Comparison of ENCODE assay signal across 2 cellular contexts in the genomic region with DNA sequence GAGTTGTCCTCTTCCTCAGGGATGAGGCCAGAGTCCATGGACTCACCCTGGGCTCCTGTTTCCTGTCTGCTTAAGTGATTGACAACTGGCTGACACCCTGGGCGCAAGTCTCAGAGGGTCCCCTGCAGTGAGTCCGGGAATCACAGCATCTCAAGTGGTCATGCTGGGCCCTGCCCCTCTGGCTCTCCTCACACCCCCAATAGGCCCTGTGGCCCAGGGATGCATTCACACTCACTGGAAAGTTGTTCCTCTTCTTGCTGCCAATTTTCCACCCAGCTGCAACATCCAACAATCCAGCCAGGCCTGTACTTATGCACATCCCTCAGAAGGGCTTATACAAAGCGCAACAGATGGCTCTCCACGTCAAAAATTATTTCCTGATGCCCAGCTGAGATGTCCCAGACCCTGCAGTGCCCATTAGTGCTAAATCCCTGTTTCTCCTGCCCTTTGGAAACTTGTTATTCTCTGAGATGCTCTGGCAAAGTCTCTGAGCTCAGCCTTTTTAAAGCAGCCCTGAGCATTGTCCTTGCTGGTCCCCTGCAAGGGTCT.
TF ChIP-seq lines count a peak whose summit lies in the region.

No MANE protein-coding gene starts in this region.

TF ChIP-seq in SK-N-SH, 30 proteins besides CTCF, POLR2A, EP300 and RAD21 (continues in another document):
- TF ChIP-seq RFX5 (IDR thresholded peaks at IDR 0.05; ENCODE audit: low read length): no peak; the same call in 1 of the 2 replicates
- TF ChIP-seq RXRA (IDR thresholded peaks at IDR 0.05; ENCODE audit: borderline replicate concordance, low read depth): peak; percentile 41; the same call in 1 of the 2 replicates
- TF ChIP-seq RCOR1 (IDR thresholded peaks at IDR 0.05; ENCODE audit: low read length): peak; percentile 98
- TF ChIP-seq GATA2 (CRISPR knock-in tag; IDR thresholded peaks at IDR 0.05): peak; percentile 57
- TF ChIP-seq FOSL2 (IDR thresholded peaks at IDR 0.05; ENCODE audit: borderline replicate concordance, low read depth): no peak
- TF ChIP-seq, protein P1, sequence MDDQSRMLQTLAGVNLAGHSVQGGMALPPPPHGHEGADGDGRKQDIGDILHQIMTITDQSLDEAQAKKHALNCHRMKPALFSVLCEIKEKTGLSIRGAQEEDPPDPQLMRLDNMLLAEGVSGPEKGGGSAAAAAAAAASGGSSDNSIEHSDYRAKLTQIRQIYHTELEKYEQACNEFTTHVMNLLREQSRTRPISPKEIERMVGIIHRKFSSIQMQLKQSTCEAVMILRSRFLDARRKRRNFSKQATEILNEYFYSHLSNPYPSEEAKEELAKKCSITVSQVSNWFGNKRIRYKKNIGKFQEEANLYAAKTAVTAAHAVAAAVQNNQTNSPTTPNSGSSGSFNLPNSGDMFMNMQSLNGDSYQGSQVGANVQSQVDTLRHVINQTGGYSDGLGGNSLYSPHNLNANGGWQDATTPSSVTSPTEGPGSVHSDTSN (IDR thresholded peaks at IDR 0.05): peak; percentile 96
- peak; percentile 94 for TF ChIP-seq CHD2 (IDR thresholded peaks at IDR 0.05; ENCODE audit: low read length, partially characterized antibody)
- TF ChIP-seq JUND (IDR thresholded peaks at IDR 0.05): peak; percentile 62
- TF ChIP-seq FOXJ3 (CRISPR knock-in tag; IDR thresholded peaks at IDR 0.05): peak; percentile 93
- TF ChIP-seq, protein P2, sequence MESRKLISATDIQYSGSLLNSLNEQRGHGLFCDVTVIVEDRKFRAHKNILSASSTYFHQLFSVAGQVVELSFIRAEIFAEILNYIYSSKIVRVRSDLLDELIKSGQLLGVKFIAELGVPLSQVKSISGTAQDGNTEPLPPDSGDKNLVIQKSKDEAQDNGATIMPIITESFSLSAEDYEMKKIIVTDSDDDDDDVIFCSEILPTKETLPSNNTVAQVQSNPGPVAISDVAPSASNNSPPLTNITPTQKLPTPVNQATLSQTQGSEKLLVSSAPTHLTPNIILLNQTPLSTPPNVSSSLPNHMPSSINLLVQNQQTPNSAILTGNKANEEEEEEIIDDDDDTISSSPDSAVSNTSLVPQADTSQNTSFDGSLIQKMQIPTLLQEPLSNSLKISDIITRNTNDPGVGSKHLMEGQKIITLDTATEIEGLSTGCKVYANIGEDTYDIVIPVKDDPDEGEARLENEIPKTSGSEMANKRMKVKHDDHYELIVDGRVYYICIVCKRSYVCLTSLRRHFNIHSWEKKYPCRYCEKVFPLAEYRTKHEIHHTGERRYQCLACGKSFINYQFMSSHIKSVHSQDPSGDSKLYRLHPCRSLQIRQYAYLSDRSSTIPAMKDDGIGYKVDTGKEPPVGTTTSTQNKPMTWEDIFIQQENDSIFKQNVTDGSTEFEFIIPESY (IDR thresholded peaks at IDR 0.05; ENCODE audit: borderline replicate concordance, low read depth): no peak
- peak; percentile 79; the same call in 1 of the 2 replicates for TF ChIP-seq TEAD4 (IDR thresholded peaks at IDR 0.05; ENCODE audit: borderline replicate concordance, insufficient read depth)
- no peak for TF ChIP-seq NRF1 (IDR thresholded peaks at IDR 0.05; ENCODE audit: low read depth, low read length)
- TF ChIP-seq MXI1 (IDR thresholded peaks at IDR 0.05; ENCODE audit: low read depth, low read length): 0 out of 2 replicates have a peak, but pooled peaks have one; percentile 54
- peak; percentile 81 for TF ChIP-seq FOXM1 (IDR thresholded peaks at IDR 0.05; ENCODE audit: low read depth)
- TF ChIP-seq, protein P3, sequence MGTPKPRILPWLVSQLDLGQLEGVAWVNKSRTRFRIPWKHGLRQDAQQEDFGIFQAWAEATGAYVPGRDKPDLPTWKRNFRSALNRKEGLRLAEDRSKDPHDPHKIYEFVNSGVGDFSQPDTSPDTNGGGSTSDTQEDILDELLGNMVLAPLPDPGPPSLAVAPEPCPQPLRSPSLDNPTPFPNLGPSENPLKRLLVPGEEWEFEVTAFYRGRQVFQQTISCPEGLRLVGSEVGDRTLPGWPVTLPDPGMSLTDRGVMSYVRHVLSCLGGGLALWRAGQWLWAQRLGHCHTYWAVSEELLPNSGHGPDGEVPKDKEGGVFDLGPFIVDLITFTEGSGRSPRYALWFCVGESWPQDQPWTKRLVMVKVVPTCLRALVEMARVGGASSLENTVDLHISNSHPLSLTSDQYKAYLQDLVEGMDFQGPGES (IDR thresholded peaks at IDR 0.05; ENCODE audit: low read depth, low read length): no peak
- TF ChIP-seq GABPA (IDR thresholded peaks at IDR 0.05; ENCODE audit: low read depth): no peak
- TF ChIP-seq, protein P4, sequence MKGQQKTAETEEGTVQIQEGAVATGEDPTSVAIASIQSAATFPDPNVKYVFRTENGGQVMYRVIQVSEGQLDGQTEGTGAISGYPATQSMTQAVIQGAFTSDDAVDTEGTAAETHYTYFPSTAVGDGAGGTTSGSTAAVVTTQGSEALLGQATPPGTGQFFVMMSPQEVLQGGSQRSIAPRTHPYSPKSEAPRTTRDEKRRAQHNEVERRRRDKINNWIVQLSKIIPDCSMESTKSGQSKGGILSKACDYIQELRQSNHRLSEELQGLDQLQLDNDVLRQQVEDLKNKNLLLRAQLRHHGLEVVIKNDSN (IDR thresholded peaks at IDR 0.05; ENCODE audit: borderline replicate concordance, low read depth): 0 out of 2 replicates have a peak, but pooled peaks have one; percentile 7
- TF ChIP-seq TAF1 (IDR thresholded peaks at IDR 0.05; ENCODE audit: borderline replicate concordance, low read depth, low read length): no peak
- TF ChIP-seq, protein P5, sequence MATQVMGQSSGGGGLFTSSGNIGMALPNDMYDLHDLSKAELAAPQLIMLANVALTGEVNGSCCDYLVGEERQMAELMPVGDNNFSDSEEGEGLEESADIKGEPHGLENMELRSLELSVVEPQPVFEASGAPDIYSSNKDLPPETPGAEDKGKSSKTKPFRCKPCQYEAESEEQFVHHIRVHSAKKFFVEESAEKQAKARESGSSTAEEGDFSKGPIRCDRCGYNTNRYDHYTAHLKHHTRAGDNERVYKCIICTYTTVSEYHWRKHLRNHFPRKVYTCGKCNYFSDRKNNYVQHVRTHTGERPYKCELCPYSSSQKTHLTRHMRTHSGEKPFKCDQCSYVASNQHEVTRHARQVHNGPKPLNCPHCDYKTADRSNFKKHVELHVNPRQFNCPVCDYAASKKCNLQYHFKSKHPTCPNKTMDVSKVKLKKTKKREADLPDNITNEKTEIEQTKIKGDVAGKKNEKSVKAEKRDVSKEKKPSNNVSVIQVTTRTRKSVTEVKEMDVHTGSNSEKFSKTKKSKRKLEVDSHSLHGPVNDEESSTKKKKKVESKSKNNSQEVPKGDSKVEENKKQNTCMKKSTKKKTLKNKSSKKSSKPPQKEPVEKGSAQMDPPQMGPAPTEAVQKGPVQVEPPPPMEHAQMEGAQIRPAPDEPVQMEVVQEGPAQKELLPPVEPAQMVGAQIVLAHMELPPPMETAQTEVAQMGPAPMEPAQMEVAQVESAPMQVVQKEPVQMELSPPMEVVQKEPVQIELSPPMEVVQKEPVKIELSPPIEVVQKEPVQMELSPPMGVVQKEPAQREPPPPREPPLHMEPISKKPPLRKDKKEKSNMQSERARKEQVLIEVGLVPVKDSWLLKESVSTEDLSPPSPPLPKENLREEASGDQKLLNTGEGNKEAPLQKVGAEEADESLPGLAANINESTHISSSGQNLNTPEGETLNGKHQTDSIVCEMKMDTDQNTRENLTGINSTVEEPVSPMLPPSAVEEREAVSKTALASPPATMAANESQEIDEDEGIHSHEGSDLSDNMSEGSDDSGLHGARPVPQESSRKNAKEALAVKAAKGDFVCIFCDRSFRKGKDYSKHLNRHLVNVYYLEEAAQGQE (IDR thresholded peaks at IDR 0.05; ENCODE audit: low read depth, low read length): peak; percentile 62; the same call in 1 of the 2 replicates
- TF ChIP-seq TCF12 (IDR thresholded peaks at IDR 0.05): peak; percentile 100
- TF ChIP-seq MEF2A (IDR thresholded peaks at IDR 0.05; ENCODE audit: borderline replicate concordance, low read depth): 0 out of 2 replicates have a peak, but pooled peaks have one; percentile 22

TF ChIP-seq in H1, 55 proteins besides CTCF, POLR2A, EP300 and RAD21:
- TF ChIP-seq SUZ12 (IDR thresholded peaks at IDR 0.05; ENCODE audit: low read length): no peak
- TF ChIP-seq KDM4A (IDR thresholded peaks at IDR 0.05; ENCODE audit: low read depth, low read length, severe bottlenecking): no peak
- no peak for TF ChIP-seq NANOG (IDR thresholded peaks at IDR 0.05; ENCODE audit: insufficient read depth, low read depth, low read length, poor library complexity, severe bottlenecking)
- no peak for TF ChIP-seq RXRA (IDR thresholded peaks at IDR 0.05; ENCODE audit: insufficient read depth, low read depth, low read length)
- TF ChIP-seq, protein P6, sequence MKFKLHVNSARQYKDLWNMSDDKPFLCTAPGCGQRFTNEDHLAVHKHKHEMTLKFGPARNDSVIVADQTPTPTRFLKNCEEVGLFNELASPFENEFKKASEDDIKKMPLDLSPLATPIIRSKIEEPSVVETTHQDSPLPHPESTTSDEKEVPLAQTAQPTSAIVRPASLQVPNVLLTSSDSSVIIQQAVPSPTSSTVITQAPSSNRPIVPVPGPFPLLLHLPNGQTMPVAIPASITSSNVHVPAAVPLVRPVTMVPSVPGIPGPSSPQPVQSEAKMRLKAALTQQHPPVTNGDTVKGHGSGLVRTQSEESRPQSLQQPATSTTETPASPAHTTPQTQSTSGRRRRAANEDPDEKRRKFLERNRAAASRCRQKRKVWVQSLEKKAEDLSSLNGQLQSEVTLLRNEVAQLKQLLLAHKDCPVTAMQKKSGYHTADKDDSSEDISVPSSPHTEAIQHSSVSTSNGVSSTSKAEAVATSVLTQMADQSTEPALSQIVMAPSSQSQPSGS (IDR thresholded peaks at IDR 0.05; ENCODE audit: low read length): no peak
- no peak for TF ChIP-seq MAFK (IDR thresholded peaks at IDR 0.05; ENCODE audit: low read depth, low read length)
- no peak for TF ChIP-seq SP4 (IDR thresholded peaks at IDR 0.05; ENCODE audit: low read length)
- TF ChIP-seq HDAC6 (IDR thresholded peaks at IDR 0.05; ENCODE audit: low read depth, low read length): no peak
- TF ChIP-seq TAF7 (optimal IDR thresholded peaks at IDR 0.05; ENCODE audit: borderline replicate concordance, low read depth, low read length): no peak
- TF ChIP-seq RBBP5 (IDR thresholded peaks at IDR 0.05; ENCODE audit: borderline replicate concordance, low read depth, low read length): no peak
- no peak for TF ChIP-seq ZNF274 (IDR thresholded peaks at IDR 0.05; ENCODE audit: borderline replicate concordance, extremely low read depth, low read length)
- TF ChIP-seq, protein P7, sequence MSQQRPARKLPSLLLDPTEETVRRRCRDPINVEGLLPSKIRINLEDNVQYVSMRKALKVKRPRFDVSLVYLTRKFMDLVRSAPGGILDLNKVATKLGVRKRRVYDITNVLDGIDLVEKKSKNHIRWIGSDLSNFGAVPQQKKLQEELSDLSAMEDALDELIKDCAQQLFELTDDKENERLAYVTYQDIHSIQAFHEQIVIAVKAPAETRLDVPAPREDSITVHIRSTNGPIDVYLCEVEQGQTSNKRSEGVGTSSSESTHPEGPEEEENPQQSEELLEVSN (IDR thresholded peaks at IDR 0.05): no peak
- TF ChIP-seq TCF12 (IDR thresholded peaks at IDR 0.05; ENCODE audit: low read depth, low read length): no peak
- TF ChIP-seq CHD1 (IDR thresholded peaks at IDR 0.05; ENCODE audit: low read depth, low read length): no peak
- no peak for TF ChIP-seq CBX5 (IDR thresholded peaks at IDR 0.05; ENCODE audit: low read depth, low read length)
